Comparison of ENCODE assay signal across 10 cellular contexts in the genomic region with DNA sequence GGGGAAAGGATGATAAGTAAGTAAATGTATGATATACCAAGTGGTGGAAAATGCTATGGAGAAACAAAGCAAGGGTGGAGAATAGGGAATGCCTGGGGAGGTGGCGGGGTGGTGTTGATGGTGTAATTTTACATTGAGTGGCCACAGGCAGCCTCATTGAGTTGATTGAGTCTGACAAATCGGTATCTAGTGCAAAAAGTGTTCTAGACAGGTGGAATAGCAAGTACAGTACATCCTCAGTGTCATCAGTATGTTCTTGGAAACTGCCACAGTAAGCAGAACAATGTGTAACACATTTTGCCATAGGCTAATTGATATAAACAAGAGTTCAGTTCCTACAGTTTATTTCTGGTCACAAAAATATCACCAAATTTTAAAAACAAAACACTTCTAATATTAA. TPM values are rescaled to one million over a fixed set of nuclear protein-coding genes. Genes with fewer than 3 reads are reported as not detected.
DNase-seq lines count a peak whose midpoint lies in the region; ATAC-seq, FAIRE-seq and TF ChIP-seq lines count a peak whose summit lies in the region.
"Had no signal": no experiment of that assay in that cellular context is flagged by ENCODE, and none has a peak within 500 bp of the region (broad histone marks: within the 10 kb centered on the region; RNA-seq: fewer than 3 reads in every experiment).

No MANE protein-coding gene starts in this region.

- FAIRE-seq in HepG2 (lab: Jason Lieb, UNC): no peak

- intact Hi-C loops in activated CD4-positive, alpha-beta T cell treated with anti-CD3 and anti-CD28 coated beads, Interleukin-2, amount 10 ng/mL, durations not matched to agents 24 days and 14 days (cut with micrococcal nuclease): loop anchor here (1.0 to 10.0 kb wide), 3 partner anchors 47 to 196 kb away; a partner anchor contains a TSS
- intact Hi-C loops in left ventricle myocardium inferior (cut with micrococcal nuclease): loop anchor here (10.0 kb wide), 1 partner anchor 193 kb away; no protein-coding TSS in a partner anchor
- intact Hi-C loops in cardiac septum (cut with DNase I): loop anchor here (2.0 kb wide), 1 partner anchor 189 kb away; no protein-coding TSS in a partner anchor
- intact Hi-C loops in HepG2 (cut with micrococcal nuclease; ENCODE audit: unreplicated experiment): loop anchor here (2.0 kb wide), 1 partner anchor 27 kb away; no protein-coding TSS in a partner anchor

- H3K27ac ChIP-seq in left ventricle myocardium inferior (replicated peaks) (peak overlapping the region; percentile 21), HepG2 (ENCODE audit: extremely low read length, insufficient read depth, low read length) (no peak overlapping the region), urinary bladder (ENCODE audit: low read depth) (peak overlapping the region; percentile 23)
- H3K27ac ChIP-seq: 22Rv1 had no signal

- H3K36me3 ChIP-seq in left ventricle myocardium inferior (peaks cover 93% of the 10 kb centered on the region), HepG2 (replicated peaks in 1 of 2; ENCODE audit: control insufficient read depth in 1 of 2, insufficient read depth in 2 of 2, low read length in 2 of 2) (peaks cover 16 to 76% of the 10 kb centered on the region in 2 experiments), urinary bladder (ENCODE audit: insufficient read depth) (peaks cover 2% of the 10 kb centered on the region)

- H2AFZ ChIP-seq in HepG2 (ENCODE audit: low read length): no peak overlapping the region

- DNase-seq in activated CD4-positive, alpha-beta T cell treated with anti-CD3 and anti-CD28 coated beads, Interleukin-2, amount 10 ng/mL, durations not matched to agents 24 days and 14 days: no peak
- DNase-seq in activated CD4-positive, alpha-beta T cell treated with anti-CD3 and anti-CD28 coated beads, Interleukin-2, amount 50 U/mL, for 4 hours: no peak
- no peak for DNase-seq in left ventricle myocardium inferior
- DNase-seq in cardiac septum (ENCODE audit: low spot score): no peak
- no peak for DNase-seq in HepG2 (ENCODE audit: low spot score)
- DNase-seq in NCI-H524 treated with DMSO at 0.1 percent for 48 hours (lab: John Stamatoyannopoulos, UW): no peak
- DNase-seq: NCI-H2081 treated with DMSO at 0.1 percent for 48 hours had no signal

- ATAC-seq in HepG2 (no peak; the same call in 2 of the 3 replicates), GM21737 (IDR thresholded peaks at IDR 0.05; ENCODE audit: unreplicated experiment) (no peak)

- H3K9me3 Mint-ChIP-seq in activated CD4-positive, alpha-beta T cell treated with anti-CD3 and anti-CD28 coated beads, Interleukin-2, amount 10 ng/mL, durations not matched to agents 24 days and 14 days: no peaks in the 10 kb centered on the region

- peak overlapping the region; percentile 36 for H3K27ac Mint-ChIP-seq in activated CD4-positive, alpha-beta T cell treated with anti-CD3 and anti-CD28 coated beads, Interleukin-2, amount 10 ng/mL, durations not matched to agents 24 days and 14 days

- peaks cover 7% of the 10 kb centered on the region for H3K4me1 Mint-ChIP-seq in activated CD4-positive, alpha-beta T cell treated with anti-CD3 and anti-CD28 coated beads, Interleukin-2, amount 10 ng/mL, durations not matched to agents 24 days and 14 days

- in situ Hi-C loops in HepG2 (cut with HindIII; ENCODE audit: extremely low pct_ligation_motif_present, low pct_unique_long_range_greater_than_20kb): no loop called here

- H3K27me3 ChIP-seq in left ventricle myocardium inferior (ENCODE audit: low read depth) (no peaks in the 10 kb centered on the region), HepG2 (ENCODE audit: control insufficient read depth in 1 of 2, insufficient read depth in 2 of 2, low read length in 2 of 2) (no peaks in the 10 kb centered on the region)

- no peak for TF ChIP-seq CTCF in left ventricle myocardium inferior (IDR thresholded peaks at IDR 0.05; ENCODE audit: borderline replicate concordance)
- no peak for TF ChIP-seq CTCF in HepG2 (CRISPR knock-in tag; IDR thresholded peaks at IDR 0.05)

- H3K9me3 ChIP-seq in left ventricle myocardium inferior (replicated peaks) (no peaks in the 10 kb centered on the region), HepG2 (ENCODE audit: low read length) (no peaks in the 10 kb centered on the region)

- WGBS in HepG2 (ENCODE audit: low lambda C conversion rate): 96% methylated on average over 2 of the region's 2 CpGs
- 92% methylated on average over 2 of the region's 2 CpGs for WGBS in urinary bladder

- no peak overlapping the region for H3K9ac ChIP-seq in HepG2 (ENCODE audit: insufficient read depth, low read depth, low read length)

- POLR2A ChIA-PET in HepG2 (lab: Yijun Ruan, JAX): no interaction called here

- no peaks in the 10 kb centered on the region for H3K79me2 ChIP-seq in HepG2 (ENCODE audit: insufficient read depth, low read length)

- peaks cover 57% of the 10 kb centered on the region for H3K36me3 Mint-ChIP-seq in activated CD4-positive, alpha-beta T cell treated with anti-CD3 and anti-CD28 coated beads, Interleukin-2, amount 10 ng/mL, durations not matched to agents 24 days and 14 days (ENCODE audit: low read depth)

- H3K4me3 ChIP-seq in left ventricle myocardium inferior: no peak overlapping the region
- no peak overlapping the region for H3K4me3 ChIP-seq in HepG2 (replicated peaks in 1 of 3; ENCODE audit: insufficient read depth in 1 of 3, low read depth in 2 of 3, low read length in 3 of 3)
- no peak overlapping the region for H3K4me3 ChIP-seq in urinary bladder (ENCODE audit: low read depth, low read length)

- no peaks in the 10 kb centered on the region for H3K27me3 Mint-ChIP-seq in activated CD4-positive, alpha-beta T cell treated with anti-CD3 and anti-CD28 coated beads, Interleukin-2, amount 10 ng/mL, durations not matched to agents 24 days and 14 days

- TF ChIP-seq POLR2A in HepG2 (IDR thresholded peaks at IDR 0.05; ENCODE audit: insufficient read depth in 1 of 2, low read depth in 2 of 2, low read length in 2 of 2): no peak; a peak in 1 of 4 replicates

- CTCF ChIA-PET in HepG2 (lab: Yijun Ruan, JAX; ENCODE audit: low intra/inter-chr PET ratio, low total read pairs): interaction anchor here (1.3 to 3.2 kb wide), 2 partner anchors 124 to 196 kb away, joined by 3 to 30 read pairs; no protein-coding TSS in a partner anchor

- TF ChIP-seq EP300 in HepG2 (IDR thresholded peaks at IDR 0.05; ENCODE audit: low read depth in 2 of 2, low read length in 2 of 2) (no peak), HepG2 (CRISPR knock-in tag; IDR thresholded peaks at IDR 0.05; ENCODE audit: borderline replicate concordance) (no peak)

- TF ChIP-seq RAD21 in HepG2 (CRISPR knock-in tag; IDR thresholded peaks at IDR 0.05): no peak

- BruUV-seq in HepG2 (replicated peaks; lab: Mats Ljungman, UMichigan): TSS peak; percentile 5

- H3K4me2 ChIP-seq in HepG2 (ENCODE audit: low read depth, low read length): no peak overlapping the region

- H3K4me1 ChIP-seq in left ventricle myocardium inferior (peaks cover 36% of the 10 kb centered on the region), HepG2 (ENCODE audit: insufficient read depth, low read length) (peaks cover 14% of the 10 kb centered on the region), urinary bladder (ENCODE audit: insufficient read depth) (no peaks in the 10 kb centered on the region)

- peaks cover 4% of the 10 kb centered on the region; the same call in 1 of the 2 replicates for H4K20me1 ChIP-seq in HepG2 (ENCODE audit: insufficient read depth, low read length)

- H3K4me3 Mint-ChIP-seq in activated CD4-positive, alpha-beta T cell treated with anti-CD3 and anti-CD28 coated beads, Interleukin-2, amount 10 ng/mL, durations not matched to agents 24 days and 14 days: no peak overlapping the region

TF ChIP-seq in HepG2, 621 proteins besides CTCF, POLR2A, EP300 and RAD21 (continues in another document):
- no peak for TF ChIP-seq ZFYVE20 (CRISPR knock-in tag; IDR thresholded peaks at IDR 0.05; ENCODE audit: borderline replicate concordance, low read depth)
- TF ChIP-seq ZNF792 (CRISPR knock-in tag; IDR thresholded peaks at IDR 0.05): no peak
- TF ChIP-seq NCOA5 (CRISPR knock-in tag; IDR thresholded peaks at IDR 0.05): 0 out of 2 replicates have a peak, but pooled peaks have one; percentile 24
- TF ChIP-seq POLR2AphosphoS5 (IDR thresholded peaks at IDR 0.05; ENCODE audit: low read depth, low read length): no peak
- peak; percentile 35 to 60; a peak in 2 of 4 replicates for TF ChIP-seq MAFK (conservative IDR thresholded peaks at IDR 0.05 in 1 of 2, IDR thresholded peaks at IDR 0.05 in 1 of 2; ENCODE audit: low read length in 2 of 2)

RNA-seq across cellular contexts. Expression of a gene that starts 46.4 kb away (rescaled TPM):
- total RNA-seq in activated CD4-positive, alpha-beta T cell treated with anti-CD3 and anti-CD28 coated beads, Interleukin-2, amount 10 ng/mL, durations not matched to agents 24 days and 14 days: 66.3 and 66.5 TPM in 2 replicates
- total RNA-seq in left ventricle myocardium inferior (394 TPM), cardiac septum (327 TPM), HepG2 (2016; rRNA removed; fragmentation: Illumina TruSeq; extraction: Trizol) (134 and 210 TPM in 2 replicates), urinary bladder (158 TPM)
- 83.7 and 93.6 TPM in 2 replicates for total RNA-seq in HepG2 (2016; cell fraction: cytosol; rRNA removed; fragmentation: Illumina TruSeq; extraction: Trizol; ENCODE audit: low read depth)
- total RNA-seq in HepG2 (2016; cell fraction: insoluble cytoplasmic fraction; rRNA removed; fragmentation: Illumina TruSeq; extraction: Trizol): 123 and 218 TPM in 2 replicates
- total RNA-seq in HepG2 (2016; cell fraction: membrane; rRNA removed; fragmentation: Illumina TruSeq; extraction: Trizol): 85.1 and 86.4 TPM in 2 replicates
- 79.9 and 81.8 TPM in 2 replicates for total RNA-seq in HepG2 (2016; cell fraction: nucleus; rRNA removed; fragmentation: Illumina TruSeq; extraction: Trizol)
- polyA plus RNA-seq in HepG2 (2011; rRNA removed) (80.1 and 96.0 TPM in 2 replicates), urinary bladder (134 TPM)
- 34.2 and 64.5 TPM in 2 replicates for polyA plus RNA-seq in HepG2 (2011; cell fraction: cytosol; rRNA removed)
- 28.2 and 36.8 TPM in 2 replicates for polyA plus RNA-seq in HepG2 (2011; cell fraction: nucleus; rRNA removed)
- 164 and 194 TPM in 2 replicates for polyA plus RNA-seq in HepG2 (2012)
- polyA plus RNA-seq in HepG2 (2016; cell fraction: cytosol; fragmentation: Illumina TruSeq; extraction: Trizol; ENCODE audit: low read depth): 27.9 and 31.2 TPM in 2 replicates
- 183 and 197 TPM in 2 replicates for polyA plus RNA-seq in HepG2 (2016; cell fraction: insoluble cytoplasmic fraction; fragmentation: Illumina TruSeq; extraction: Trizol; ENCODE audit: low read depth)
- 56.9 and 57.3 TPM in 2 replicates for polyA plus RNA-seq in HepG2 (2016; cell fraction: membrane; fragmentation: Illumina TruSeq; extraction: Trizol; ENCODE audit: low read depth)
- 78.5 and 87.8 TPM in 2 replicates for polyA plus RNA-seq in HepG2 (2016; cell fraction: nucleus; fragmentation: Illumina TruSeq; extraction: Trizol; ENCODE audit: insufficient read depth, low read depth)
- polyA minus RNA-seq in HepG2 (2011; rRNA and poly(A)+ RNA removed; ENCODE audit: low replicate concordance): 11.5 and 14.4 TPM in 2 replicates
- polyA minus RNA-seq in HepG2 (2011; cell fraction: cytosol; rRNA and poly(A)+ RNA removed): 103 and 130 TPM in 2 replicates
- polyA minus RNA-seq in HepG2 (2011; cell fraction: nucleus; rRNA and poly(A)+ RNA removed): 119 and 170 TPM in 2 replicates
